8 cellular contexts compared by ENCODE assay signal in the genomic region with DNA sequence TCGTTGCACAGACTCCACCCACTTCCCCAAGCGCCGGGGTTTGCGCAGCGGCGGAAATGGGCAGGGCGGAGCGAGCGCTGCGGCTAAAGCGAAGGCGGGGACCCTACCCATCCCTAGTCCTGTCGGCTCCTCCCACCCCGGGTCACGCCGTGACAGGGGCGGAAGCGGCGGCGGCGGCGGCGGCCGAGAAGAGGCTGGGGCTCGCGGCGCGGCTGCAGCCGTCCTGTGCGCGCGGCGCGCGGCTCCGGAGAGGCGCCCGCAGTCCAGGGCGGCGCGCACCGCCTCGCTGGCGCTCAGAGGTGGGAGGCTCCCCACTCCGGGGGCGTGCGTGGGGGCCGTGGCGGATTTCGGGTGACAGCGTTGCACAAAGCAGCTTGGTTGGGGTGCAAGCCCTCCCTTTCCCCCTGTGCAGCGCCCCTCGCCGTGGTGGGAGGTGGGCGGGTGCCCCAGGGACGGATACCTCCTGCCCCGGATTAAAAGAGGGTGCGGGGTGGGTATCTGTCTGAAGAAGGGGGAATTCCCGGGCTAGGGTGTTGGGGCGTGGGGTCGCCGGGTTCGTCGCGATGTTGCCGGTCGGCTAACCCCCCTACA. TPM values are rescaled to one million over a fixed set of nuclear protein-coding genes. Genes with fewer than 3 reads are reported as not detected.
DNase-seq lines count a peak whose midpoint lies in the region; ATAC-seq and TF ChIP-seq lines count a peak whose summit lies in the region.

A gene with protein sequence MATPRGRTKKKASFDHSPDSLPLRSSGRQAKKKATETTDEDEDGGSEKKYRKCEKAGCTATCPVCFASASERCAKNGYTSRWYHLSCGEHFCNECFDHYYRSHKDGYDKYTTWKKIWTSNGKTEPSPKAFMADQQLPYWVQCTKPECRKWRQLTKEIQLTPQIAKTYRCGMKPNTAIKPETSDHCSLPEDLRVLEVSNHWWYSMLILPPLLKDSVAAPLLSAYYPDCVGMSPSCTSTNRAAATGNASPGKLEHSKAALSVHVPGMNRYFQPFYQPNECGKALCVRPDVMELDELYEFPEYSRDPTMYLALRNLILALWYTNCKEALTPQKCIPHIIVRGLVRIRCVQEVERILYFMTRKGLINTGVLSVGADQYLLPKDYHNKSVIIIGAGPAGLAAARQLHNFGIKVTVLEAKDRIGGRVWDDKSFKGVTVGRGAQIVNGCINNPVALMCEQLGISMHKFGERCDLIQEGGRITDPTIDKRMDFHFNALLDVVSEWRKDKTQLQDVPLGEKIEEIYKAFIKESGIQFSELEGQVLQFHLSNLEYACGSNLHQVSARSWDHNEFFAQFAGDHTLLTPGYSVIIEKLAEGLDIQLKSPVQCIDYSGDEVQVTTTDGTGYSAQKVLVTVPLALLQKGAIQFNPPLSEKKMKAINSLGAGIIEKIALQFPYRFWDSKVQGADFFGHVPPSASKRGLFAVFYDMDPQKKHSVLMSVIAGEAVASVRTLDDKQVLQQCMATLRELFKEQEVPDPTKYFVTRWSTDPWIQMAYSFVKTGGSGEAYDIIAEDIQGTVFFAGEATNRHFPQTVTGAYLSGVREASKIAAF (plus strand): TSS at position 150 of the 591 bp plus-strand sequence. CDS start 4,474 bp downstream, outside the sequence.

- H3K27me3 ChIP-seq in left lung = no peaks in the 10 kb centered on the region

- intact Hi-C loops in left lung (cut with DNase I) = no loop called here

- H3K4me1 ChIP-seq in left lung = peaks cover 13 to 30% of the 10 kb centered on the region in 2 donors

- H3K27ac ChIP-seq in left lung = peak within 1 kb of the TSS; percentile 84 to 97

- peak; percentile 98 for DNase-seq in AG10803 (ENCODE audit: low read depth)
- DNase-seq in NCI-H446 (lab: John Stamatoyannopoulos, UW) = peak; percentile 92 to 97
- peak; percentile 97 for DNase-seq in activated CD4-positive, alpha-beta T cell treated with anti-CD3 and anti-CD28 coated beads for 4 hours
- peak; percentile 96 for DNase-seq in dedifferentiated amniotic fluid mesenchymal stem cell (ENCODE audit: extremely low spot score)
- peak in 1 of 2 donors; percentile 99 for DNase-seq in left lung
- peak; percentile 98 for DNase-seq in stimulated activated CD4-positive, alpha-beta T cell treated with anti-CD3 and anti-CD28 coated beads, Interleukin-2, amount 100 ng/mL, for 4 hours (ENCODE audit: low read depth)

- no peaks in the 10 kb centered on the region for H3K9me3 ChIP-seq in left lung

- peaks cover 0 to 8% of the 10 kb centered on the region in 2 donors for H3K36me3 ChIP-seq in left lung

- TF ChIP-seq POLR2A in GM18951 (IDR thresholded peaks at IDR 0.05; ENCODE audit: extremely low read depth, insufficient read depth, insufficient read length) = peak; percentile 69

- in situ Hi-C loops in GM18951 (cut with MboI; ENCODE audit: low sequenced_read_pairs, unreplicated experiment) = no loop called here

- H3K4me3 ChIP-seq in AG10803 (ENCODE audit: low read length) (peak within 1 kb of the TSS; percentile 95), left lung (peak within 1 kb of the TSS; percentile 88 to 93)

- no peak for TF ChIP-seq CTCF in AG10803 (conservative IDR thresholded peaks at IDR 0.05; ENCODE audit: low read length)
- peak in 1 of 2 donors; percentile 21 for TF ChIP-seq CTCF in left lung (IDR thresholded peaks at IDR 0.05)

- ATAC-seq in HG03175 (IDR thresholded peaks at IDR 0.05; ENCODE audit: unreplicated experiment) (peak; percentile 91), left lung (peak; percentile 96)

RNA-seq across cellular contexts. Expression of the gene that starts here (rescaled TPM):
- total RNA-seq in left lung = 10 to 100 TPM; 22.7 to 23.5 TPM
